ENCODE assay signal across 1 cellular context in the genomic region with DNA sequence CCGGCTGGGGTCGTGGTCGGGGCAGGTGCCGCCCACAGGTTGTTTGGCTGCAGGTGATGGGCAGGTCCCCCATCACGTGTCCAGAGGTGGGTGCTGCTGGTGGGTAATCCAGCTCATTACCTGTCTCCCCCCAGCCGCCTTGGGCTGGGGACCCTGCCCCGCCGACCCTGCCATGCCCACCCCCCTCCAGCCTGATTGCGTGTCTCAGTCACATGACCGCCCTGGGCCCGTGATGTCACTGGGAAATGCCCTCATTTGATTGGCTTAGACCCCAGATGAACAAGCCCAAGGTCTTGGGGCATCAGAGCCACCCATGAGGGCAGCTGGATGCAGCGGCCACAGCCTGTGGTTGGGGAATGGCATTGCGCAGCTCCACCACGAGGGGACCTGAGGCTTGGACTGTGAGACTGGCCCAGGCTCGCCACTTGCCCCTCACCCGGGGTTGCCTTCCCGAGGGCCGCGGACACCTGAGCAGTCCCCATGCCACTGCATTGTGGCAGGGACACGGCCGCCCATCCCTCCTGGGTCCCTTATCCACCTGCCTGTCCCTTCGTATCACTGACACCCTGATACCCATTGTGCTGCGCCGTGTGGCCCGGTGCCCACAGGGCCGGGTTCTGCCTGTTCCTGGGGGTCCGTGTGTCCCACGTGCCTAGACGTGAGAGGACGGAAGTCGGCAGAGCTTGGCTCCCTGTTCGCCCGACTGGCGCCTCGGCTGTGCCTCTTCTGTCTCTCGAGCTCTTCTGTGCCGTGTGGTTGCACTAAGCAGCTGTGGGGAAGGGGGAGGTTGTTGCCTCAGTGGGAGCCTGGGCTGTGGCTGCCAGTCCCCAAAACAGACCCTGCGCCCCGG.
TF ChIP-seq lines count a peak whose summit lies in the region.

No MANE protein-coding gene starts in this region.

TF ChIP-seq in IMR-90, 13 proteins besides CTCF, POLR2A, EP300 and RAD21 (continued from another document):
- no peak for TF ChIP-seq BHLHE40 (IDR thresholded peaks at IDR 0.05; ENCODE audit: low read depth, low read length)
- TF ChIP-seq RFX5 (IDR thresholded peaks at IDR 0.05; ENCODE audit: low read depth, low read length): no peak
- TF ChIP-seq MAZ (IDR thresholded peaks at IDR 0.05; ENCODE audit: borderline replicate concordance, low read depth, low read length): no peak
- TF ChIP-seq SMC3 (IDR thresholded peaks at IDR 0.05; ENCODE audit: low read depth, low read length): no peak
- no peak for TF ChIP-seq MAFK (IDR thresholded peaks at IDR 0.05; ENCODE audit: low read depth, low read length)
- TF ChIP-seq FOS (IDR thresholded peaks at IDR 0.05; ENCODE audit: low read depth, low read length): no peak
- no peak for TF ChIP-seq CHD1 (IDR thresholded peaks at IDR 0.05; ENCODE audit: low read depth, low read length)
- TF ChIP-seq, protein P1, sequence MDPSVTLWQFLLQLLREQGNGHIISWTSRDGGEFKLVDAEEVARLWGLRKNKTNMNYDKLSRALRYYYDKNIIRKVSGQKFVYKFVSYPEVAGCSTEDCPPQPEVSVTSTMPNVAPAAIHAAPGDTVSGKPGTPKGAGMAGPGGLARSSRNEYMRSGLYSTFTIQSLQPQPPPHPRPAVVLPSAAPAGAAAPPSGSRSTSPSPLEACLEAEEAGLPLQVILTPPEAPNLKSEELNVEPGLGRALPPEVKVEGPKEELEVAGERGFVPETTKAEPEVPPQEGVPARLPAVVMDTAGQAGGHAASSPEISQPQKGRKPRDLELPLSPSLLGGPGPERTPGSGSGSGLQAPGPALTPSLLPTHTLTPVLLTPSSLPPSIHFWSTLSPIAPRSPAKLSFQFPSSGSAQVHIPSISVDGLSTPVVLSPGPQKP (IDR thresholded peaks at IDR 0.05; ENCODE audit: borderline replicate concordance, low read depth, low read length): no peak
- TF ChIP-seq NFE2L2 (IDR thresholded peaks at IDR 0.05; ENCODE audit: low read depth, low read length): no peak
